16 cellular contexts compared by ENCODE assay signal in genomic region chr4:62806786-62807185, GRCh38.
DNase-seq lines count a peak whose midpoint lies in the region; ATAC-seq, FAIRE-seq and TF ChIP-seq lines count a peak whose summit lies in the region.
"Had no signal": no experiment of that assay in that cellular context is flagged by ENCODE, and none has a peak within 500 bp of the region (broad histone marks: within the 10 kb centered on the region; RNA-seq: fewer than 3 reads in every experiment).

No MANE protein-coding gene starts in this region.

- no peaks in the 10 kb centered on the region for H3K27me3 ChIP-seq in PC-3 (ENCODE audit: low read length)
- no peaks in the 10 kb centered on the region for H3K27me3 ChIP-seq in hepatocyte
- no peaks in the 10 kb centered on the region for H3K27me3 ChIP-seq in transverse colon
- H3K27me3 ChIP-seq in HAP-1 (ENCODE audit: low read depth), result no peaks in the 10 kb centered on the region
- H3K27me3 ChIP-seq: BE2C had no signal

- DNase-seq in HT-29 (ENCODE audit: low spot score), result peak; percentile 82
- peak; percentile 16 for DNase-seq in PC-3
- DNase-seq in hepatocyte (ENCODE audit: low spot score), result peak; percentile 19
- peak; percentile 19 for DNase-seq in transverse colon
- DNase-seq in frontal cortex (ENCODE audit: low spot score in 2 of 2), result no peak
- DNase-seq in HAP-1 (ENCODE audit: low spot score in 2 of 2), result no peak
- DNase-seq: BE2C; CD4-positive, alpha-beta memory T cell; DND-41; GF-D8; H7 had no signal

- H3K9me3 ChIP-seq in PC-3 (ENCODE audit: low read length), result no peaks in the 10 kb centered on the region
- no peaks in the 10 kb centered on the region for H3K9me3 ChIP-seq in hepatocyte (ENCODE audit: low read depth)
- no peaks in the 10 kb centered on the region for H3K9me3 ChIP-seq in transverse colon
- H3K9me3 ChIP-seq in HAP-1, result no peaks in the 10 kb centered on the region
- H3K9me3 ChIP-seq: A549, BE2C had no signal

- no peak for TF ChIP-seq POLR2A in transverse colon (IDR thresholded peaks at IDR 0.05)

- no peak overlapping the region for H2AFZ ChIP-seq in PC-3 (ENCODE audit: low read length)
- no peak overlapping the region for H2AFZ ChIP-seq in hepatocyte
- H2AFZ ChIP-seq: GM23338 had no signal

- H3K36me3 ChIP-seq in PC-3 (ENCODE audit: low read depth, low read length) (no peaks in the 10 kb centered on the region), hepatocyte (replicated peaks; ENCODE audit: insufficient read depth, low read depth) (no peaks in the 10 kb centered on the region), transverse colon (no peaks in the 10 kb centered on the region), HAP-1 (replicated peaks) (no peaks in the 10 kb centered on the region)
- H3K36me3 ChIP-seq: BE2C had no signal

- in situ Hi-C loops in transverse colon (cut with MboI; ENCODE audit: low pct_ligation_motif_present in 1 of 4, low pct_unique_long_range_greater_than_20kb in 1 of 4, low sequenced_read_pairs in 3 of 4) (no loop called here), HAP-1 (cut with MboI; ENCODE audit: low sequenced_read_pairs) (no loop called here)

- H3K4me1 ChIP-seq in PC-3 (ENCODE audit: insufficient read depth, low read length) (peaks cover 3% of the 10 kb centered on the region), hepatocyte (ENCODE audit: insufficient read depth) (no peaks in the 10 kb centered on the region), transverse colon (no peaks in the 10 kb centered on the region), HAP-1 (no peaks in the 10 kb centered on the region)
- H3K4me1 ChIP-seq: A549, BE2C had no signal

- TF ChIP-seq CTCF in PC-3 (conservative IDR thresholded peaks at IDR 0.05; ENCODE audit: low read depth, low read length) (no peak), hepatocyte (IDR thresholded peaks at IDR 0.05; ENCODE audit: poor library complexity) (no peak), transverse colon (IDR thresholded peaks at IDR 0.05) (no peak)

- CTCF ChIA-PET in PC-3 (lab: Charles Lee), result no interaction called here

- H3K79me2 ChIP-seq in PC-3 (ENCODE audit: low read length) (no peaks in the 10 kb centered on the region), hepatocyte (no peaks in the 10 kb centered on the region)

- FAIRE-seq in frontal cortex (lab: Jason Lieb, UNC), result no peak
- FAIRE-seq: A549, GM19239 had no signal

- intact Hi-C loops in PC-3 (cut with micrococcal nuclease) (no loop called here), transverse colon (cut with DNase I; ENCODE audit: low total_unique reads) (no loop called here)

- no peak overlapping the region for H3K4me3 ChIP-seq in PC-3 (ENCODE audit: low read length)
- no peak overlapping the region for H3K4me3 ChIP-seq in hepatocyte
- H3K4me3 ChIP-seq in transverse colon, result no peak overlapping the region
- H3K4me3 ChIP-seq in HAP-1, result no peak overlapping the region
- H3K4me3 ChIP-seq: A549, GM23338 had no signal

- ATAC-seq in PC-3 (no peak; the same call in 1 of the 2 replicates), GM21717 (IDR thresholded peaks at IDR 0.05; ENCODE audit: unreplicated experiment) (no peak)
- ATAC-seq: A549, GM23338 had no signal

- H4K20me1 ChIP-seq in PC-3 (ENCODE audit: low read length) (no peaks in the 10 kb centered on the region), hepatocyte (ENCODE audit: insufficient read depth, poor library complexity, severe bottlenecking) (no peaks in the 10 kb centered on the region)

- H3K27ac ChIP-seq in PC-3 (ENCODE audit: low read length) (no peak overlapping the region), hepatocyte (no peak overlapping the region), transverse colon (no peak overlapping the region)
- H3K27ac ChIP-seq: A549, C4-2B had no signal

- no TSS peak for BruUV-seq in PC-3 (replicated peaks; lab: Mats Ljungman, UMichigan)

- no peaks in the 10 kb centered on the region for H3F3A ChIP-seq in PC-3 (ENCODE audit: low read length, unreplicated experiment)

- 63% methylated on average over 6 of the region's 6 CpGs for WGBS in hepatocyte (ENCODE audit: low lambda C conversion rate, missing lambda C conversion rate)
- 32 to 61% methylated on average over 5 to 6 of the region's 6 CpGs for WGBS in transverse colon (ENCODE audit: low coverage in 1 of 2), 2 donors

- POLR2A ChIA-PET in PC-3 (lab: Charles Lee; ENCODE audit: unreplicated experiment), result no interaction called here

- no peak for TF ChIP-seq EP300 in transverse colon (IDR thresholded peaks at IDR 0.05; ENCODE audit: low read depth)

- H3K9me2 ChIP-seq in PC-3 (replicated peaks; ENCODE audit: low read length) (0 out of 2 replicates have a peak, but pooled peaks cover 3% of the 10 kb centered on the region), hepatocyte (replicated peaks; ENCODE audit: insufficient read depth) (no peaks in the 10 kb centered on the region)

- H3K4me2 ChIP-seq in PC-3 (ENCODE audit: low read length), result no peak overlapping the region
- H3K4me2 ChIP-seq in hepatocyte, result no peak overlapping the region
- H3K4me2 ChIP-seq: A549, GM23338 had no signal

- no peak overlapping the region for H3K9ac ChIP-seq in PC-3 (ENCODE audit: low read length)

Comparison
In these comparisons a context has a peak if more than half of its experiments do, and no peak if none do; other contexts are left out.
1. DNase-seq: peak in HT-29 (single experiment), PC-3 (single experiment), hepatocyte (single experiment) and transverse colon (single experiment); none in frontal cortex (0 of 2) and HAP-1 (0 of 2).